In genomic region chr2:21135585-21135984, GRCh38 we compare ENCODE assay signal across 8 cellular contexts.
"Had no signal": no experiment of that assay in that cellular context is flagged by ENCODE, and none has a peak within 500 bp of the region (broad histone marks: within the 10 kb centered on the region; RNA-seq: fewer than 3 reads in every experiment).

No MANE protein-coding gene starts in this region.

- ATAC-seq: K562 had no signal

- H2AFZ ChIP-seq: GM23248 had no signal

- H3K4me3 ChIP-seq: GM23248, K562 had no signal

- DNase-seq: GM23248, GOT3, H9, HCEC 1CT, IMR-90, Karpas-422, KG1 had no signal

- H3K9ac ChIP-seq: GM23248 had no signal

- H3K27ac ChIP-seq: GM23248 had no signal
